ENCODE assay signal across 30 cellular contexts in genomic region chr1:37630426-37631038, GRCh38. TPM values are rescaled to one million over a fixed set of nuclear protein-coding genes. Genes with fewer than 3 reads are reported as not detected.
"Had no signal": no experiment of that assay in that cellular context is flagged by ENCODE, and none has a peak within 500 bp of the region (broad histone marks: within the 10 kb centered on the region; RNA-seq: fewer than 3 reads in every experiment).

No MANE protein-coding gene starts in this region.

- H3K9me3 ChIP-seq: esophagus muscularis mucosa, heart right ventricle, left ventricle myocardium inferior, mucosa of descending colon, ovary, prostate gland, sigmoid colon, thyroid gland, upper lobe of right lung had no signal

- FAIRE-seq: islet of Langerhans, small intestine had no signal

- H3K9me3 Mint-ChIP-seq: activated B cell treated with CpG ODN at 0.5 μM for 24 hours; activated naive CD4-positive, alpha-beta T cell treated with anti-CD3 and anti-CD28 coated beads, Interleukin-2, amount 50 U/mL, for 72 hours; activated T-cell treated with anti-CD3 and anti-CD28 coated beads, Interleukin-2, amount 50 U/mL, for 72 hours; central memory CD8-positive, alpha-beta T cell; dendritic cell treated with granulocyte-macrophage colony-stimulating factor and Interleukin-4, amounts not matched to agents 40 ng/mL and 50 ng/mL, for 4 days; natural killer cell treated with Interleukin-12 subunit alpha and Interleukin-12 subunit beta and Interleukin-15 and Interleukin-18, amount 100 ng/mL, for 72 hours; stimulated activated effector memory CD8-positive, alpha-beta T cell treated with anti-CD3 and anti-CD28 coated beads, Interleukin-12 subunit alpha, Interleukin-12 subunit beta, amount 100 ng/mL, for 72 hours; stimulated activated naive CD8-positive, alpha-beta T cell treated with anti-CD3 and anti-CD28 coated beads, Interleukin-15, Interleukin-2, amounts not matched to agents 100 ng/mL and 50 ng/mL, for 24 hours had no signal

- H3K27ac ChIP-seq: esophagus muscularis mucosa, foreskin keratinocyte, heart right ventricle, left ventricle myocardium inferior, ovary, prostate gland, sigmoid colon, thyroid gland, upper lobe of right lung had no signal

- H3K36me3 Mint-ChIP-seq: natural killer cell treated with Interleukin-12 subunit alpha and Interleukin-12 subunit beta and Interleukin-15 and Interleukin-18, amount 100 ng/mL, for 72 hours; stimulated activated effector memory CD8-positive, alpha-beta T cell treated with anti-CD3 and anti-CD28 coated beads, Interleukin-12 subunit alpha, Interleukin-12 subunit beta, amount 100 ng/mL, for 72 hours had no signal

- H3K27ac Mint-ChIP-seq: activated B cell treated with CpG ODN at 0.5 μM for 24 hours; activated naive CD4-positive, alpha-beta T cell treated with anti-CD3 and anti-CD28 coated beads, Interleukin-2, amount 50 U/mL, for 72 hours; activated T-cell treated with anti-CD3 and anti-CD28 coated beads, Interleukin-2, amount 50 U/mL, for 72 hours; dendritic cell treated with granulocyte-macrophage colony-stimulating factor and Interleukin-4, amounts not matched to agents 40 ng/mL and 50 ng/mL, for 4 days; natural killer cell treated with Interleukin-12 subunit alpha and Interleukin-12 subunit beta and Interleukin-15 and Interleukin-18, amount 100 ng/mL, for 72 hours; stimulated activated effector memory CD8-positive, alpha-beta T cell treated with anti-CD3 and anti-CD28 coated beads, Interleukin-12 subunit alpha, Interleukin-12 subunit beta, amount 100 ng/mL, for 72 hours; stimulated activated naive CD8-positive, alpha-beta T cell treated with anti-CD3 and anti-CD28 coated beads, Interleukin-15, Interleukin-2, amounts not matched to agents 100 ng/mL and 50 ng/mL, for 24 hours; T-helper 17 cell had no signal

- DNase-seq: activated B cell treated with CpG ODN at 0.5 μM for 24 hours; activated naive CD4-positive, alpha-beta T cell; activated T-cell treated with anti-CD3 and anti-CD28 coated beads for 4 hours; activated T-cell treated with anti-CD3 and anti-CD28 coated beads, Interleukin-2, amount 50 U/mL, for 72 hours; anterior cingulate cortex; effector CD4-positive, alpha-beta T cell; foreskin keratinocyte; heart right ventricle; left ventricle myocardium inferior; mucosa of descending colon; retina; sigmoid colon; small intestine; stimulated activated CD4-positive, alpha-beta T cell treated with anti-CD3 and anti-CD28 coated beads, Interleukin-4, amount 100 ng/mL, for 24 hours; T-helper 17 cell; thyroid gland; upper lobe of right lung had no signal

- H3K27me3 ChIP-seq: ovary had no signal

- H3K36me3 ChIP-seq: esophagus muscularis mucosa, heart right ventricle, left ventricle myocardium inferior, ovary, prostate gland, sigmoid colon, thyroid gland, upper lobe of right lung had no signal

- H3K4me3 Mint-ChIP-seq: activated B cell treated with CpG ODN at 0.5 μM for 24 hours; activated T-cell treated with anti-CD3 and anti-CD28 coated beads, Interleukin-2, amount 50 U/mL, for 72 hours; central memory CD8-positive, alpha-beta T cell; dendritic cell treated with granulocyte-macrophage colony-stimulating factor and Interleukin-4, amounts not matched to agents 40 ng/mL and 50 ng/mL, for 4 days; natural killer cell treated with Interleukin-12 subunit alpha and Interleukin-12 subunit beta and Interleukin-15 and Interleukin-18, amount 100 ng/mL, for 72 hours; stimulated activated effector memory CD8-positive, alpha-beta T cell treated with anti-CD3 and anti-CD28 coated beads, Interleukin-12 subunit alpha, Interleukin-12 subunit beta, amount 100 ng/mL, for 72 hours; stimulated activated naive CD8-positive, alpha-beta T cell treated with anti-CD3 and anti-CD28 coated beads, Interleukin-15, Interleukin-2, amounts not matched to agents 100 ng/mL and 50 ng/mL, for 24 hours; T-helper 17 cell had no signal

- H3K4me3 ChIP-seq: esophagus muscularis mucosa, heart right ventricle, left ventricle myocardium inferior, lung, mucosa of descending colon, ovary, prostate gland, sigmoid colon, thyroid gland, upper lobe of right lung had no signal

- ATAC-seq: activated naive CD4-positive, alpha-beta T cell treated with anti-CD3 and anti-CD28 coated beads, Interleukin-2, amount 50 U/mL, for 72 hours; activated T-cell treated with anti-CD3 and anti-CD28 coated beads, Interleukin-2, amount 50 U/mL, for 72 hours; foreskin keratinocyte; heart right ventricle; mucosa of descending colon; stimulated activated effector memory CD8-positive, alpha-beta T cell treated with anti-CD3 and anti-CD28 coated beads, Interleukin-12 subunit alpha, Interleukin-12 subunit beta, amount 100 ng/mL, for 72 hours; T-helper 17 cell; upper lobe of right lung had no signal

- H3K4me1 ChIP-seq: foreskin keratinocyte, prostate gland, upper lobe of right lung had no signal

RNA-seq across cellular contexts. Expression of gene RSPO1, which starts 4.2 kb away (rescaled TPM):
- total RNA-seq: activated B cell treated with CpG ODN at 0.5 μM for 24 hours; activated naive CD4-positive, alpha-beta T cell treated with anti-CD3 and anti-CD28 coated beads, Interleukin-2, amount 50 U/mL, for 72 hours; activated T-cell treated with anti-CD3 and anti-CD28 coated beads, Interleukin-2, amount 50 U/mL, for 72 hours; bronchial epithelial cell; foreskin keratinocyte; left ventricle myocardium inferior; myocyte; natural killer cell treated with Interleukin-12 subunit alpha and Interleukin-12 subunit beta and Interleukin-15 and Interleukin-18, amount 100 ng/mL, for 72 hours; T-helper 17 cell had no signal
- polyA plus RNA-seq: foreskin keratinocyte had no signal
